Comparison of ENCODE assay signal across 34 cellular contexts in the genomic region with DNA sequence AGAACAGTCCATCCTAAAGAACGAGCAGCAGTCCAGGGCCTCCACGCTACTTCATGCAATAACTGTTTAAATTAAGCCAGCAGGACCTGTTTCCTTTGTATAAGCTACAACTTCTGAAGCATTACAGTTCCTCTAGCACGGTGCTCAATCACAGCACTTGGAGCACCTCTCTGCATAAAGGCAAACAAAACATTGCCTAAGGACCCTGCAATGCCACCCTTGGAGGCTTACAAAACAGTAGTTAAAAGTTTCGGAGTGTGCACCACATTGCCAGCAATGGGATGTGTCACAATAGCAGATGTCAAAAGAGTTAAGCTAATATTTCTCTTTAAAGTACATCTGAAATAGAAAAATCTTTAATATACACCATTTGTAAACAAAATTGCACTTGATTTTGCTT. TPM values are rescaled to one million over a fixed set of nuclear protein-coding genes. Genes with fewer than 3 reads are reported as not detected.
"Had no signal": no experiment of that assay in that cellular context is flagged by ENCODE, and none has a peak within 500 bp of the region (broad histone marks: within the 10 kb centered on the region; RNA-seq: fewer than 3 reads in every experiment).

No MANE protein-coding gene starts in this region.

- DNase-seq: activated CD4-positive, alpha-beta memory T cell treated with anti-CD3 and anti-CD28 coated beads, Interleukin-2, amount 10 ng/mL, durations not matched to agents 7 days and 5 days; activated CD4-positive, alpha-beta T cell treated with anti-CD3 and anti-CD28 coated beads for 1 hour; activated CD4-positive, alpha-beta T cell treated with anti-CD3 and anti-CD28 coated beads for 4 hours; activated CD4-positive, alpha-beta T cell treated with anti-CD3 and anti-CD28 coated beads, Interleukin-2, amount 10 ng/mL, durations not matched to agents 7 days and 5 days; activated CD4-positive, alpha-beta T cell treated with anti-CD3 and anti-CD28 coated beads, Interleukin-2, amount 50 U/mL, for 4 hours; activated CD8-positive, alpha-beta memory T cell treated with anti-CD3 and anti-CD28 coated beads, Interleukin-2, amount 50 U/mL, for 48 hours; activated gamma-delta T cell; activated naive CD4-positive, alpha-beta T cell; activated naive CD4-positive, alpha-beta T cell treated with anti-CD3 and anti-CD28 coated beads, Interleukin-2, amount 10 ng/mL, durations not matched to agents 7 days and 5 days; activated naive CD8-positive, alpha-beta T cell treated with anti-CD3 and anti-CD28 coated beads, Interleukin-2, amount 10 ng/mL, durations not matched to agents 7 days and 5 days; activated T-cell treated with anti-CD3 and anti-CD28 coated beads for 4 hours; activated T-cell treated with anti-CD3 and anti-CD28 coated beads, Interleukin-2, amount 50 U/mL, for 24 hours; activated T-cell treated with anti-CD3 and anti-CD28 coated beads, Interleukin-2, amount 50 U/mL, for 72 hours; brain microvascular endothelial cell; caudate nucleus; cortex of kidney; dermis blood vessel endothelial cell; effector CD4-positive, alpha-beta T cell; effector memory CD8-positive, alpha-beta T cell; erythroblast; foreskin melanocyte; T-helper 1 cell; T-helper 17 cell; T1000 had no signal

- H3K27me3 ChIP-seq: ascending aorta, brain microvascular endothelial cell, esophagus muscularis mucosa, gastroesophageal sphincter had no signal

- H3K27ac ChIP-seq: ascending aorta, brain microvascular endothelial cell, esophagus muscularis mucosa, gastroesophageal sphincter, VCaP had no signal

- H3K9me3 ChIP-seq: ascending aorta, esophagus muscularis mucosa, gastroesophageal sphincter had no signal

- H3K4me3 ChIP-seq: ascending aorta, esophagus muscularis mucosa, gastroesophageal sphincter had no signal

- ATAC-seq: activated naive CD4-positive, alpha-beta T cell treated with anti-CD3 and anti-CD28 coated beads, Interleukin-2, amount 50 U/mL, for 72 hours; activated T-cell treated with anti-CD3 and anti-CD28 coated beads, Interleukin-2, amount 50 U/mL, for 72 hours; effector memory CD8-positive, alpha-beta T cell; gastroesophageal sphincter; T-helper 17 cell; WTC11 had no signal

RNA-seq across cellular contexts. Expression of a gene that starts 54.3 kb away (rescaled TPM):
- total RNA-seq: activated CD4-positive, alpha-beta memory T cell treated with anti-CD3 and anti-CD28 coated beads, Interleukin-2, amount 10 ng/mL, durations not matched to agents 7 days and 5 days; activated CD4-positive, alpha-beta T cell treated with anti-CD3 and anti-CD28 coated beads, Interleukin-2, amount 10 ng/mL, durations not matched to agents 7 days and 5 days; activated naive CD4-positive, alpha-beta T cell treated with anti-CD3 and anti-CD28 coated beads, Interleukin-2, amount 50 U/mL, for 72 hours; activated naive CD8-positive, alpha-beta T cell treated with anti-CD3 and anti-CD28 coated beads, Interleukin-2, amount 10 ng/mL, durations not matched to agents 7 days and 5 days; ascending aorta; chondrocyte; dermis blood vessel endothelial cell; fibroblast of lung; fibroblast of villous mesenchyme; glomerular endothelial cell; T-helper 17 cell had no signal
- polyA plus RNA-seq: fibroblast of lung had no signal
